Comparison of ENCODE assay signal across 12 cellular contexts in genomic region chr11:111923351-111923788, GRCh38. TPM values are rescaled to one million over a fixed set of nuclear protein-coding genes. Genes with fewer than 3 reads are reported as not detected.
DNase-seq lines count a peak whose midpoint lies in the region; ATAC-seq and TF ChIP-seq lines count a peak whose summit lies in the region.
"Had no signal": no experiment of that assay in that cellular context is flagged by ENCODE, and none has a peak within 500 bp of the region (broad histone marks: within the 10 kb centered on the region; RNA-seq: fewer than 3 reads in every experiment).

No MANE protein-coding gene starts in this region.

- no peak for TF ChIP-seq POLR2A in transverse colon (IDR thresholded peaks at IDR 0.05)

- H3K9me3 ChIP-seq in endodermal cell (ENCODE audit: control insufficient read depth, low read length) (no peaks in the 10 kb centered on the region), transverse colon (no peaks in the 10 kb centered on the region)

- in situ Hi-C loops in transverse colon (cut with MboI; ENCODE audit: low pct_ligation_motif_present in 1 of 4, low pct_unique_long_range_greater_than_20kb in 1 of 4, low sequenced_read_pairs in 3 of 4) = loop anchor here in 2 of 4 donors (10.0 kb wide), 2 partner anchors 49 to 61 kb away; partner anchors contain the start of genes ALG9 (in 1 of the 2), CFAP68 (in 1 of the 2) and FDXACB1 (in 1 of the 2)

- no peak for TF ChIP-seq CTCF in endodermal cell (conservative IDR thresholded peaks at IDR 0.05)
- TF ChIP-seq CTCF in mesothelial cell of epicardium (IDR thresholded peaks at IDR 0.05; ENCODE audit: unreplicated experiment) = no peak
- no peak for TF ChIP-seq CTCF in transverse colon (IDR thresholded peaks at IDR 0.05)

- H3K27ac Mint-ChIP-seq in endodermal cell = peak overlapping the region; percentile 83
- peak overlapping the region; percentile 90 for H3K27ac Mint-ChIP-seq in mesothelial cell of epicardium

- no peak for TF ChIP-seq EP300 in transverse colon (IDR thresholded peaks at IDR 0.05; ENCODE audit: low read depth)

- intact Hi-C loops in transverse colon (cut with DNase I; ENCODE audit: low total_unique reads) = no loop called here

- no peaks in the 10 kb centered on the region for H3K36me3 ChIP-seq in endodermal cell (ENCODE audit: control insufficient read depth, insufficient read depth, low read length)
- no peaks in the 10 kb centered on the region for H3K36me3 ChIP-seq in transverse colon

- H3K4me1 Mint-ChIP-seq in endodermal cell = peaks cover 43% of the 10 kb centered on the region
- peaks cover 39% of the 10 kb centered on the region for H3K4me1 Mint-ChIP-seq in mesothelial cell of epicardium

- DNase-seq in DMS53 (lab: John Stamatoyannopoulos, UW) (peak; percentile 27), DMS53 treated with DMSO at 0.1 percent for 48 hours (lab: John Stamatoyannopoulos, UW; ENCODE audit: unreplicated experiment) (no peak), endodermal cell (peak; percentile 61), mesothelial cell of epicardium (ENCODE audit: low spot score in 2 of 2, unreplicated experiment in 2 of 2) (no peak), transverse colon (no peak), C1 segment of cervical spinal cord (lab: John Stamatoyannopoulos, UW) (no peak), NCI-H146 (lab: John Stamatoyannopoulos, UW) (no peak)
- DNase-seq: activated gamma-delta T cell treated with Interleukin-2 at 50 U/mL for 16 hours; SHP77 treated with DMSO at 0.1 percent for 48 hours; stimulated activated CD4-positive, alpha-beta T cell treated with anti-CD3 and anti-CD28 coated beads, Interleukin-4, amount 100 ng/mL, for 1 hour had no signal

- H3K27me3 Mint-ChIP-seq in endodermal cell (ENCODE audit: insufficient read depth) = no peaks in the 10 kb centered on the region
- H3K27me3 Mint-ChIP-seq in mesothelial cell of epicardium (ENCODE audit: low read depth) = no peaks in the 10 kb centered on the region

- peak overlapping the region; percentile 12 for H3K4me3 Mint-ChIP-seq in endodermal cell
- no peak overlapping the region for H3K4me3 Mint-ChIP-seq in mesothelial cell of epicardium

- no peak overlapping the region for H3K4me3 ChIP-seq in endodermal cell (ENCODE audit: low read length)
- no peak overlapping the region for H3K4me3 ChIP-seq in transverse colon

- H3K4me1 ChIP-seq in endodermal cell (ENCODE audit: control insufficient read depth, insufficient read depth, low read length) (no peaks in the 10 kb centered on the region), transverse colon (peaks cover 12 to 54% (median 31%) of the 10 kb centered on the region in 4 donors)

- H3K9me3 Mint-ChIP-seq in endodermal cell (no peaks in the 10 kb centered on the region), mesothelial cell of epicardium (no peaks in the 10 kb centered on the region)

- ATAC-seq in HG02798 (IDR thresholded peaks at IDR 0.05; ENCODE audit: poor library complexity, unreplicated experiment) = no peak

- WGBS in endodermal cell (ENCODE audit: insufficient coverage in 1 of 2, insufficient read length in 1 of 2), 2 experiments = 62 to 72% methylated on average over 4 to 5 of the region's 5 CpGs
- 40 to 43% methylated on average over 2 to 5 of the region's 5 CpGs for WGBS in transverse colon (ENCODE audit: low coverage in 1 of 2), 2 donors

- no peak overlapping the region for H3K9ac ChIP-seq in endodermal cell (ENCODE audit: extremely low read depth, low read length, poor library complexity, severe bottlenecking)

- no peaks in the 10 kb centered on the region for H3K36me3 Mint-ChIP-seq in endodermal cell (ENCODE audit: low read depth)
- no peaks in the 10 kb centered on the region for H3K36me3 Mint-ChIP-seq in mesothelial cell of epicardium

- no peak overlapping the region for H3K27ac ChIP-seq in endodermal cell (ENCODE audit: low read depth, low read length)
- H3K27ac ChIP-seq in transverse colon = peak overlapping the region; percentile 70 to 74 (median 72)

- no peaks in the 10 kb centered on the region for H3K27me3 ChIP-seq in endodermal cell (ENCODE audit: control insufficient read depth, insufficient read depth, low read length, poor library complexity, severe bottlenecking)
- H3K27me3 ChIP-seq in transverse colon = no peaks in the 10 kb centered on the region

RNA-seq across cellular contexts. Expression of gene C11orf52, which starts 4.7 kb away (rescaled TPM):
- 1 to 10 TPM; 2.6 to 3.8 TPM for total RNA-seq in endodermal cell
- 0.28 TPM for polyA plus RNA-seq in endodermal cell (2013, experiment 1 of 2)
- polyA plus RNA-seq in endodermal cell (2013, experiment 2 of 2) = 0.66 TPM
- 6.9 to 7.9 TPM (median 7.9 TPM) in 3 replicates for total RNA-seq in mesothelial cell of epicardium
- 10 to 100 TPM in 1 of 4 donors, 1 to 10 TPM in 2, not detected in 1; 3.0 to 11.1 (median 9.1) TPM for total RNA-seq in transverse colon
- total RNA-seq: A172 had no signal

RNA-seq across cellular contexts. Expression of gene HSPB2, which starts 10.8 kb away (rescaled TPM):
- total RNA-seq in endodermal cell (under 1 TPM; 0.20 to 0.33 TPM), mesothelial cell of epicardium (0.22 to 0.51 TPM (median 0.27 TPM) in 3 replicates), transverse colon (1 to 10 TPM in 1 of 4 donors, not detected in 3; 1.3 TPM)
- polyA plus RNA-seq in endodermal cell (2013, experiment 1 of 2) = 0.57 TPM
- not detected for polyA plus RNA-seq in endodermal cell (2013, experiment 2 of 2)
- total RNA-seq: A172 had no signal

RNA-seq across cellular contexts. Expression of gene CRYAB, which starts 11.8 kb away (rescaled TPM):
- total RNA-seq in endodermal cell (1 to 10 TPM in 1 of 2 donors, under 1 TPM in 1; 0.84 to 4.4 TPM), mesothelial cell of epicardium (0.49 to 0.74 TPM (median 0.63 TPM) in 3 replicates), transverse colon (100 to 1,000 TPM in 1 of 4 donors, 10 to 100 TPM in 3; 38.0 to 112 (median 68.2) TPM)
- 1.4 TPM for polyA plus RNA-seq in endodermal cell (2013, experiment 1 of 2)
- 1.3 TPM for polyA plus RNA-seq in endodermal cell (2013, experiment 2 of 2)
- total RNA-seq: A172 had no signal

RNA-seq across cellular contexts. Expression of gene DIXDC1, which starts 13.8 kb away (rescaled TPM):
- total RNA-seq in endodermal cell (10 to 100 TPM; 12.0 to 14.5 TPM), mesothelial cell of epicardium (20.0 to 21.2 TPM (median 20.3 TPM) in 3 replicates), transverse colon (100 to 1,000 TPM in 1 of 4 donors, 10 to 100 TPM in 3; 21.8 to 115 (median 35.0) TPM)
- polyA plus RNA-seq in endodermal cell (2013, experiment 1 of 2) = 19.3 TPM
- polyA plus RNA-seq in endodermal cell (2013, experiment 2 of 2) = 18.9 TPM

RNA-seq across cellular contexts. Expression of gene CFAP68, which starts 44.0 kb away (rescaled TPM):
- 10 to 100 TPM; 11.6 to 12.7 TPM for total RNA-seq in endodermal cell
- 38.3 TPM for polyA plus RNA-seq in endodermal cell (2013, experiment 1 of 2)
- polyA plus RNA-seq in endodermal cell (2013, experiment 2 of 2) = 30.1 TPM
- 31.2 to 35.9 TPM (median 34.0 TPM) in 3 replicates for total RNA-seq in mesothelial cell of epicardium
- 10 to 100 TPM in 2 of 4 donors, under 1 TPM in 1, not detected in 1; 0.20 to 19.8 (median 18.8) TPM for total RNA-seq in transverse colon

Comparison
In these comparisons a context has a peak if more than half of its experiments do, and no peak if none do; other contexts are left out.
1. DNase-seq: peak in DMS53 (single experiment) and endodermal cell (single experiment); none in DMS53 treated with DMSO at 0.1 percent for 48 hours (single experiment), mesothelial cell of epicardium (0 of 2), transverse colon (single experiment), C1 segment of cervical spinal cord (0 of 14) and NCI-H146 (single experiment).
2. RNA of gene CRYAB, which starts 11.8 kb away (total RNA-seq): 38.0 to 112 TPM in transverse colon; 0.84 to 4.4 TPM in endodermal cell and 0.49 to 0.74 TPM in mesothelial cell of epicardium; every median in the first group is over 4 times any median in the second.